11 cellular contexts compared by ENCODE assay signal in the genomic region with DNA sequence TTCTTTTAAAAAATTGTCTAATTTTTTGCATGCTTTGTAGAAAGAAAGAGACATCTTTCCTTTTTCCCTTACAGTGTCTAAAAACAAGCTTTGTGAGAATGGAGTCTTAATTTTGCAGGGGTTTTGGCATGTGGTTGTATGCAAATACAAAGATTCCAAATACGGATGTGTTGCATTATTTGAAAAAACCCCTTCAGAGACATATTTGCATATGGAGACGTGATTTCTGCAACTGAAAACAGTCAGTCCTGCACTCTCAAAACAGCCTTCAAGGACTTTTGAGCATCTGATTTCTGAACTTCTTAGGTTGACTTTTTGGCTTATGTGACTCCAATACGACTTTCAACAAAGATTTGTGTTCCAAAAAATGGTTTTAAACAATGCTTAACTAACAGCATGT. TPM values are rescaled to one million over a fixed set of nuclear protein-coding genes. Genes with fewer than 3 reads are reported as not detected.
DNase-seq lines count a peak whose midpoint lies in the region; ATAC-seq and TF ChIP-seq lines count a peak whose summit lies in the region.
"Had no signal": no experiment of that assay in that cellular context is flagged by ENCODE, and none has a peak within 500 bp of the region (broad histone marks: within the 10 kb centered on the region; RNA-seq: fewer than 3 reads in every experiment).

No MANE protein-coding gene starts in this region.

- peak; percentile 83 for ATAC-seq in HG02840 (IDR thresholded peaks at IDR 0.05; ENCODE audit: low FRiP score, unreplicated experiment)
- no peak for ATAC-seq in effector memory CD8-positive, alpha-beta T cell (replicated peaks)

- POLR2A ChIA-PET in MCF 10A (lab: Yijun Ruan, JAX), result interaction anchor here (0.5 to 2.4 kb wide), 2 partner anchors 27 to 1379 kb away, joined by 3 to 7 read pairs; a partner anchor contains a TSS
- POLR2A ChIA-PET in OCI-LY7 (lab: Charles Lee), result interaction anchor here (0.8 to 2.9 kb wide), 10 partner anchors 10 to 106 kb away, joined by 3 to 16 read pairs (median 8); a partner anchor contains a TSS

- H3K4me3 ChIP-seq in breast epithelium (no peak overlapping the region), OCI-LY7 (ENCODE audit: low read depth, low read length, poor library complexity, severe bottlenecking) (peak overlapping the region; percentile 36)
- no peak overlapping the region for H3K4me3 ChIP-seq in effector memory CD4-positive, alpha-beta T cell (ENCODE audit: insufficient read depth, low read depth, low read length, poor library complexity, severe bottlenecking)
- H3K4me3 ChIP-seq: prostate gland had no signal

- no peak for TF ChIP-seq CTCF in MCF 10A (IDR thresholded peaks at IDR 0.05; ENCODE audit: unreplicated experiment)
- TF ChIP-seq CTCF in breast epithelium (IDR thresholded peaks at IDR 0.05), result no peak
- TF ChIP-seq CTCF in OCI-LY7 (conservative IDR thresholded peaks at IDR 0.05; ENCODE audit: low read length), result no peak

- H3K27ac ChIP-seq in breast epithelium, result no peak overlapping the region
- peak overlapping the region; percentile 48 for H3K27ac ChIP-seq in OCI-LY7 (ENCODE audit: low read depth, low read length, poor library complexity, severe bottlenecking)
- no peak overlapping the region for H3K27ac ChIP-seq in effector memory CD4-positive, alpha-beta T cell (ENCODE audit: insufficient read depth, low read length, poor library complexity, severe bottlenecking)
- H3K27ac ChIP-seq: prostate gland had no signal

- H3K36me3 ChIP-seq in breast epithelium, result no peaks in the 10 kb centered on the region
- no peaks in the 10 kb centered on the region; the same call in 1 of the 2 replicates for H3K36me3 ChIP-seq in OCI-LY7 (ENCODE audit: insufficient read depth, low read length)
- no peaks in the 10 kb centered on the region for H3K36me3 ChIP-seq in effector memory CD4-positive, alpha-beta T cell (ENCODE audit: control insufficient read depth, insufficient read depth, low read length)
- H3K36me3 ChIP-seq: prostate gland had no signal

- H3K9me3 ChIP-seq in breast epithelium (peaks cover 4 to 6% of the 10 kb centered on the region in 2 donors), OCI-LY7 (ENCODE audit: low read length) (peaks cover 10% of the 10 kb centered on the region; the same call in 1 of the 2 replicates)
- no peaks in the 10 kb centered on the region for H3K9me3 ChIP-seq in effector memory CD4-positive, alpha-beta T cell (ENCODE audit: control insufficient read depth, low read length)
- H3K9me3 ChIP-seq: prostate gland had no signal

- no peaks in the 10 kb centered on the region for H3K9me2 ChIP-seq in OCI-LY7 (ENCODE audit: insufficient read depth, low read length)

- H4K20me1 ChIP-seq in OCI-LY7 (ENCODE audit: insufficient read depth, low read length), result no peaks in the 10 kb centered on the region

- H3K27me3 ChIP-seq in breast epithelium, result no peaks in the 10 kb centered on the region
- no peaks in the 10 kb centered on the region for H3K27me3 ChIP-seq in effector memory CD4-positive, alpha-beta T cell (replicated peaks; ENCODE audit: control insufficient read depth, insufficient read depth, low read length, poor library complexity, severe bottlenecking)

- H3K4me2 ChIP-seq in OCI-LY7 (ENCODE audit: low read length), result peak overlapping the region; percentile 56

- BruUV-seq in MCF 10A (replicated peaks; lab: Mats Ljungman, UMichigan) (no TSS peak), OCI-LY7 (replicated peaks; lab: Mats Ljungman, UMichigan) (no TSS peak)

- DNase-seq in MCF 10A (ENCODE audit: unreplicated experiment), result peak; percentile 5
- DNase-seq in breast epithelium (ENCODE audit: low spot score in 2 of 2), result no peak
- DNase-seq in OCI-LY7 (ENCODE audit: low spot score), result peak; percentile 74
- DNase-seq in effector memory CD8-positive, alpha-beta T cell, result no peak
- no peak for DNase-seq in HT-29 (ENCODE audit: low spot score)
- DNase-seq in stimulated activated naive CD4-positive, alpha-beta T cell treated with Interleukin-2 at 50 U/mL for 16 hours (lab: John Stamatoyannopoulos, UW), result no peak
- no peak for DNase-seq in effector memory CD4-positive, alpha-beta T cell
- DNase-seq: Right ventricle myocardium superior had no signal

- intact Hi-C loops in MCF 10A (cut with micrococcal nuclease) (no loop called here), breast epithelium (cut with DNase I; ENCODE audit: low total_unique reads) (no loop called here), OCI-LY7 (cut with micrococcal nuclease; ENCODE audit: unreplicated experiment) (no loop called here)

- no peaks in the 10 kb centered on the region for H3K79me2 ChIP-seq in OCI-LY7 (ENCODE audit: insufficient read depth, low read depth, low read length)

- H3K27ac Mint-ChIP-seq in MCF 10A (ENCODE audit: low read depth, unreplicated experiment), result no peak overlapping the region
- H3K27ac Mint-ChIP-seq in effector memory CD8-positive, alpha-beta T cell, result no peak overlapping the region
- H3K27ac Mint-ChIP-seq: activated naive CD8-positive, alpha-beta T cell had no signal

- peaks cover 48% of the 10 kb centered on the region for H3K27me3 Mint-ChIP-seq in MCF 10A (ENCODE audit: insufficient read depth, unreplicated experiment)
- peaks cover 71 to 73% of the 10 kb centered on the region in 2 donors for H3K27me3 Mint-ChIP-seq in effector memory CD8-positive, alpha-beta T cell

- peak overlapping the region; percentile 71; the same call in 1 of the 2 replicates for H2AFZ ChIP-seq in OCI-LY7 (ENCODE audit: low read length)

- CTCF ChIA-PET in MCF 10A (lab: Yijun Ruan, JAX), result interaction anchor here (0.7 kb wide), 1 partner anchor 176 kb away, joined by 3 read pairs; no protein-coding TSS in a partner anchor
- CTCF ChIA-PET in OCI-LY7 (lab: Charles Lee; ENCODE audit: unreplicated experiment), result no interaction called here

- no peaks in the 10 kb centered on the region for H3K9me3 Mint-ChIP-seq in MCF 10A (ENCODE audit: unreplicated experiment)
- no peaks in the 10 kb centered on the region for H3K9me3 Mint-ChIP-seq in effector memory CD8-positive, alpha-beta T cell

- no peak for TF ChIP-seq POLR2A in breast epithelium (IDR thresholded peaks at IDR 0.05)

- no peak overlapping the region for H3K4me3 Mint-ChIP-seq in MCF 10A (ENCODE audit: unreplicated experiment)
- H3K4me3 Mint-ChIP-seq in effector memory CD8-positive, alpha-beta T cell, result no peak overlapping the region
- H3K4me3 Mint-ChIP-seq: activated naive CD8-positive, alpha-beta T cell had no signal

- H3K4me1 Mint-ChIP-seq in MCF 10A (ENCODE audit: insufficient read depth, unreplicated experiment), result no peaks in the 10 kb centered on the region
- no peaks in the 10 kb centered on the region for H3K4me1 Mint-ChIP-seq in effector memory CD8-positive, alpha-beta T cell (ENCODE audit: low read depth in 2 of 2)

- peaks cover 5% of the 10 kb centered on the region for H3K36me3 Mint-ChIP-seq in MCF 10A (ENCODE audit: insufficient read depth, unreplicated experiment)
- no peaks in the 10 kb centered on the region for H3K36me3 Mint-ChIP-seq in effector memory CD8-positive, alpha-beta T cell (ENCODE audit: insufficient read depth)

- H3K4me1 ChIP-seq in breast epithelium, result no peaks in the 10 kb centered on the region
- H3K4me1 ChIP-seq in OCI-LY7 (ENCODE audit: insufficient read depth, low read length, poor library complexity, severe bottlenecking), result peaks cover 34% of the 10 kb centered on the region
- H3K4me1 ChIP-seq in effector memory CD4-positive, alpha-beta T cell (ENCODE audit: control insufficient read depth, insufficient read depth, low read length, poor library complexity, severe bottlenecking), result no peaks in the 10 kb centered on the region
- H3K4me1 ChIP-seq: prostate gland had no signal

RNA-seq across cellular contexts. Expression of a gene that starts 7.8 kb away (rescaled TPM):
- 0.05 TPM in 1 of 2 replicates, not detected in the other for total RNA-seq in MCF 10A (2022)
- total RNA-seq in breast epithelium, result 10 to 100 TPM; 22.2 to 88.8 (median 37.7) TPM
- 0.95 TPM in 1 of 2 replicates, not detected in the other for total RNA-seq in OCI-LY7 (2014; rRNA removed; shearing (Covaris generic))
- 0.04 and 0.08 TPM in 2 replicates for total RNA-seq in OCI-LY7 (2022)
- total RNA-seq in HT-29 (2014; rRNA removed; shearing (Covaris generic)), result not detected in 2 replicates

RNA-seq across cellular contexts. Expression of a gene that starts 27.0 kb away (rescaled TPM):
- total RNA-seq in MCF 10A (2022) (58.5 and 74.3 TPM in 2 replicates), breast epithelium (100 to 1,000 TPM; 128 to 325 (median 218) TPM), OCI-LY7 (2022) (57.0 and 62.7 TPM in 2 replicates)
- total RNA-seq in OCI-LY7 (2014; rRNA removed; shearing (Covaris generic)), result 16.0 and 19.2 TPM in 2 replicates
- total RNA-seq in HT-29 (2014; rRNA removed; shearing (Covaris generic)), result 27.7 and 30.7 TPM in 2 replicates

Comparison
In these comparisons a context has a peak if more than half of its experiments do, and no peak if none do; other contexts are left out.
1. DNase-seq: peak in MCF 10A (single experiment) and OCI-LY7 (single experiment); none in breast epithelium (0 of 2), effector memory CD8-positive, alpha-beta T cell (0 of 3), HT-29 (single experiment), stimulated activated naive CD4-positive, alpha-beta T cell treated with Interleukin-2 at 50 U/mL for 16 hours (single experiment) and effector memory CD4-positive, alpha-beta T cell (0 of 3).
2. RNA of a gene that starts 7.8 kb away (total RNA-seq): 22.2 to 88.8 TPM in breast epithelium; 0.04 to 0.95 TPM in OCI-LY7, 0.05 TPM in MCF 10A and not detected in HT-29; every median in the first group is over 10 times any median in the second.